Comparison of ENCODE assay signal across 17 cellular contexts in the genomic region with DNA sequence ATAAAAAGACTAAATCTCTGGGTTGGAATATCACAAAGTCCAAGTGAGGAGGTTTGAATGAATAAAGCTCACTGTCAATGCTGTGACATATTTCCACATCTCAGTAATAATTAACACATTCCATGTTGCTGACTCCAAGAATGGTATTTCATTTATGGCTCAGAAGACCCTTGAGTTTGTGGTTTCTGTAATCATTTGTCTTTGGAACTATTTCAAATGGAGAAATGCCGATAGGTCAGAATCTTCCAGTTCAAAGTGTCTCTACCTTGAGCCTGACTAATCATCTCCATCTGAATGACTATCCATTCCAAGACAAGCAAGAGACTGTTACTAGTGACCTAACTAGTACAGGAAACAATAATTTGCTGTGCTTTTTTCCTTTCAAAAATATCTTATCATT. TPM values are rescaled to one million over a fixed set of nuclear protein-coding genes. Genes with fewer than 3 reads are reported as not detected.
DNase-seq lines count a peak whose midpoint lies in the region; ATAC-seq and TF ChIP-seq lines count a peak whose summit lies in the region.
"Had no signal": no experiment of that assay in that cellular context is flagged by ENCODE, and none has a peak within 500 bp of the region (broad histone marks: within the 10 kb centered on the region; RNA-seq: fewer than 3 reads in every experiment).

No MANE protein-coding gene starts in this region.

- H3K4me3 ChIP-seq in AG10803 (ENCODE audit: low read length), result no peak overlapping the region
- no peak overlapping the region for H3K4me3 ChIP-seq in astrocyte of the spinal cord (ENCODE audit: low read depth, low read length)
- H3K4me3 ChIP-seq: coronary artery had no signal

- TF ChIP-seq CTCF in AG10803 (conservative IDR thresholded peaks at IDR 0.05; ENCODE audit: low read length), result no peak
- TF ChIP-seq CTCF in astrocyte of the spinal cord (IDR thresholded peaks at IDR 0.05; ENCODE audit: low read depth, low read length), result no peak

- peak; percentile 73 for DNase-seq in AG10803 (ENCODE audit: low read depth)
- DNase-seq in HT-29 (ENCODE audit: low spot score), result peak; percentile 33
- peak; percentile 13 for DNase-seq in astrocyte of the spinal cord (ENCODE audit: low read depth, low spot score)
- peak; percentile 96 for DNase-seq in kidney glomerular epithelial cell (lab: John Stamatoyannopoulos, UW)
- no peak for DNase-seq in NCI-H1694 treated with DMSO at 0.1 percent for 48 hours (lab: John Stamatoyannopoulos, UW)
- DNase-seq in caudate nucleus (lab: John Stamatoyannopoulos, UW), result no peak
- DNase-seq: activated CD8-positive, alpha-beta T cell treated with anti-CD3 and anti-CD28 coated beads, Interleukin-2, amount 10 ng/mL, durations not matched to agents 7 days and 5 days; erythroblast; hippocampal formation; naive thymus-derived CD8-positive, alpha-beta T cell; NCI-H1436; NCI-H524; WERI-Rb-1 had no signal

- no peak overlapping the region for H3K27ac ChIP-seq in caudate nucleus (ENCODE audit: low read depth, low read length)
- H3K27ac ChIP-seq: coronary artery, WERI-Rb-1 had no signal

- no peak for ATAC-seq in HG03439 (IDR thresholded peaks at IDR 0.05; ENCODE audit: unreplicated experiment)
- ATAC-seq in HG03571 (IDR thresholded peaks at IDR 0.05; ENCODE audit: unreplicated experiment), result no peak
- ATAC-seq: activated CD8-positive, alpha-beta T cell treated with anti-CD3 and anti-CD28 coated beads, Interleukin-2, amount 10 ng/mL, durations not matched to agents 7 days and 5 days; naive thymus-derived CD8-positive, alpha-beta T cell had no signal

- in situ Hi-C loops in astrocyte of the spinal cord (cut with HindIII; ENCODE audit: low sequenced_read_pairs), result no loop called here

RNA-seq across cellular contexts. Expression of a gene that starts 24.2 kb away (rescaled TPM):
- 1.8 and 1.9 TPM in 2 replicates for total RNA-seq in HT-29 (2014; rRNA removed; shearing (Covaris generic))
- total RNA-seq: OCI-LY7 had no signal

Comparison
In these comparisons a context has a peak if more than half of its experiments do, and no peak if none do; other contexts are left out.
1. DNase-seq: peak in AG10803 (single experiment), HT-29 (single experiment), astrocyte of the spinal cord (single experiment) and kidney glomerular epithelial cell (single experiment); none in NCI-H1694 treated with DMSO at 0.1 percent for 48 hours (single experiment) and caudate nucleus (0 of 61).